ENCODE assay signal across 8 cellular contexts in genomic region chr3:27712136-27713065, GRCh38. TPM values are rescaled to one million over a fixed set of nuclear protein-coding genes. Genes with fewer than 3 reads are reported as not detected.
DNase-seq lines count a peak whose midpoint lies in the region; ATAC-seq lines count a peak whose summit lies in the region.

No MANE protein-coding gene starts in this region.

- H4K8ac ChIP-seq in mesenchymal stem cell (ENCODE audit: low read length), result no peak overlapping the region

- H3K27me3 ChIP-seq in mesenchymal stem cell (ENCODE audit: control insufficient read depth in 1 of 2, insufficient read depth in 1 of 2, low read length in 2 of 2), result peaks cover 16 to 67% of the 10 kb centered on the region in 2 experiments

- no peak overlapping the region for H2BK120ac ChIP-seq in mesenchymal stem cell (ENCODE audit: low read depth, low read length)

- H3K4me3 ChIP-seq in mesenchymal stem cell (ENCODE audit: insufficient read depth in 1 of 2, low read depth in 1 of 2, low read length in 2 of 2), result peak overlapping the region; percentile 37 to 82

- peak; percentile 95 for ATAC-seq in GM18909 (IDR thresholded peaks at IDR 0.05; ENCODE audit: poor library complexity, unreplicated experiment)
- peak; percentile 92 for ATAC-seq in HG03175 (IDR thresholded peaks at IDR 0.05; ENCODE audit: unreplicated experiment)

- no peaks in the 10 kb centered on the region for H3K9me3 ChIP-seq in mesenchymal stem cell (ENCODE audit: control insufficient read depth, low read length)

- H3K79me1 ChIP-seq in mesenchymal stem cell (replicated peaks; ENCODE audit: low read length, poor library complexity, severe bottlenecking), result no peaks in the 10 kb centered on the region

- no peak overlapping the region for H3K18ac ChIP-seq in mesenchymal stem cell (ENCODE audit: low read depth in 1 of 2, low read length in 2 of 2)

- H3K36me3 ChIP-seq in mesenchymal stem cell (ENCODE audit: control insufficient read depth in 1 of 2, insufficient read depth in 2 of 2, low read depth in 1 of 2, low read length in 2 of 2), result no peaks in the 10 kb centered on the region

- H3K23ac ChIP-seq in mesenchymal stem cell (ENCODE audit: low read length in 2 of 2), result no peak overlapping the region

- no peak overlapping the region for H4K91ac ChIP-seq in mesenchymal stem cell (ENCODE audit: low read length)

- peaks cover 17% of the 10 kb centered on the region for H3K4me1 ChIP-seq in mesenchymal stem cell (ENCODE audit: control insufficient read depth, insufficient read depth, low read depth, low read length)

- H3K4ac ChIP-seq in mesenchymal stem cell (ENCODE audit: low read depth in 1 of 2, low read length in 2 of 2), result no peak overlapping the region

- no peak overlapping the region for H2BK15ac ChIP-seq in mesenchymal stem cell (ENCODE audit: low read depth, poor library complexity, severe bottlenecking)

- peak overlapping the region; percentile 95 for H3K4me2 ChIP-seq in mesenchymal stem cell (ENCODE audit: low read length, poor library complexity, severe bottlenecking)

- no peak overlapping the region for H2BK12ac ChIP-seq in mesenchymal stem cell (ENCODE audit: low read length in 2 of 2)

- peak overlapping the region; percentile 30 for H2AFZ ChIP-seq in mesenchymal stem cell (ENCODE audit: low read depth, low read length)

- H2BK5ac ChIP-seq in mesenchymal stem cell (ENCODE audit: low read depth, low read length, poor library complexity, severe bottlenecking), result no peak overlapping the region

- peak overlapping the region; percentile 91 for H3K9ac ChIP-seq in mesenchymal stem cell (ENCODE audit: low read length)

- 0% methylated on average over 49 of the region's 49 CpGs for WGBS in mesenchymal stem cell

- H2AK5ac ChIP-seq in mesenchymal stem cell (ENCODE audit: low read length, severe bottlenecking), result no peak overlapping the region

- H3K14ac ChIP-seq in mesenchymal stem cell (ENCODE audit: low read length in 2 of 2), result no peak overlapping the region

- DNase-seq in AML-193 (lab: John Stamatoyannopoulos, UW) (peak; percentile 78), NCI-H526 treated with DMSO at 0.1 percent for 48 hours (lab: John Stamatoyannopoulos, UW) (peak; percentile 53), mesenchymal stem cell (peak; percentile 80)
- DNase-seq in activated CD8-positive, alpha-beta memory T cell treated with anti-CD3 and anti-CD28 coated beads for 1 hour (ENCODE audit: extremely low read depth in 1 of 2, low read depth in 1 of 2), result peak; percentile 49 to 68
- peak; percentile 63 for DNase-seq in effector CD8-positive, alpha-beta T cell (lab: John Stamatoyannopoulos, UW)
- DNase-seq in stimulated activated CD8-positive, alpha-beta memory T cell treated with anti-CD3 and anti-CD28 coated beads, Interleukin-12 subunit alpha, Interleukin-12 subunit beta, amount 100 ng/mL, for 24 hours (ENCODE audit: extremely low read depth), result peak; percentile 58

- H3K27ac ChIP-seq in mesenchymal stem cell (ENCODE audit: low read length, poor library complexity, severe bottlenecking), result no peak overlapping the region

RNA-seq across cellular contexts. Expression of gene EOMES, which starts 9.7 kb away (rescaled TPM):
- polyA plus RNA-seq in mesenchymal stem cell (2013, experiment 1 of 2), result not detected
- polyA plus RNA-seq in mesenchymal stem cell (2013, experiment 2 of 2), result not detected
